ENCODE assay signal across 14 cellular contexts in genomic region chr14:62076825-62077660, GRCh38.
DNase-seq lines count a peak whose midpoint lies in the region; ATAC-seq and TF ChIP-seq lines count a peak whose summit lies in the region.
"Had no signal": no experiment of that assay in that cellular context is flagged by ENCODE, and none has a peak within 500 bp of the region (broad histone marks: within the 10 kb centered on the region; RNA-seq: fewer than 3 reads in every experiment).

No MANE protein-coding gene starts in this region.

- H3K9me2 ChIP-seq in Loucy (replicated peaks; ENCODE audit: low read depth, low read length): no peaks in the 10 kb centered on the region

- H3K4me1 ChIP-seq in Loucy (ENCODE audit: insufficient read depth, low read length, poor library complexity, severe bottlenecking): peaks cover 30% of the 10 kb centered on the region

- no peaks in the 10 kb centered on the region for H3K79me2 ChIP-seq in Loucy (ENCODE audit: insufficient read depth, low read length)

- no peaks in the 10 kb centered on the region for H3K36me3 ChIP-seq in Loucy (ENCODE audit: insufficient read depth, low read length)

- peak overlapping the region; percentile 53 for H3K9ac ChIP-seq in Loucy (ENCODE audit: low read depth, low read length, poor library complexity, severe bottlenecking)

- peak overlapping the region; percentile 54; the same call in 1 of the 2 replicates for H2AFZ ChIP-seq in Loucy (ENCODE audit: low read length)

- H3K9me3 ChIP-seq in Loucy (ENCODE audit: insufficient read depth, low read depth, low read length): no peaks in the 10 kb centered on the region

- no peaks in the 10 kb centered on the region for H3K36me3 Mint-ChIP-seq in activated CD4-positive, alpha-beta T cell treated with anti-CD3 and anti-CD28 coated beads, Interleukin-2, amount 10 ng/mL, durations not matched to agents 24 days and 14 days (ENCODE audit: low read depth)
- H3K36me3 Mint-ChIP-seq in activated B cell treated with CpG ODN at 0.5 μM for 24 hours (ENCODE audit: low read depth): no peaks in the 10 kb centered on the region
- H3K36me3 Mint-ChIP-seq in progenitor cell of endocrine pancreas (ENCODE audit: insufficient read depth): no peaks in the 10 kb centered on the region
- no peaks in the 10 kb centered on the region for H3K36me3 Mint-ChIP-seq in stimulated activated naive B cell treated with anti-CD40 and anti-IgM and Interleukin-4, amounts not matched to agents 10 μg/mL and 1 μg/mL and 100 μg/mL, for 72 hours

- H3K4me2 ChIP-seq in Loucy (ENCODE audit: low read depth, low read length, poor library complexity, severe bottlenecking): peak overlapping the region; percentile 82

- H4K20me1 ChIP-seq in Loucy (ENCODE audit: insufficient read depth, low read length, poor library complexity, severe bottlenecking): no peaks in the 10 kb centered on the region

- H3K9me3 Mint-ChIP-seq in activated CD4-positive, alpha-beta T cell treated with anti-CD3 and anti-CD28 coated beads, Interleukin-2, amount 10 ng/mL, durations not matched to agents 24 days and 14 days: no peaks in the 10 kb centered on the region
- H3K9me3 Mint-ChIP-seq in activated B cell treated with CpG ODN at 0.5 μM for 24 hours (no peaks in the 10 kb centered on the region), progenitor cell of endocrine pancreas (ENCODE audit: low read depth) (no peaks in the 10 kb centered on the region)
- no peaks in the 10 kb centered on the region for H3K9me3 Mint-ChIP-seq in stimulated activated naive B cell treated with anti-CD40 and anti-IgM and Interleukin-4, amounts not matched to agents 10 μg/mL and 1 μg/mL and 100 μg/mL, for 72 hours

- no peak for TF ChIP-seq CTCF in Loucy (conservative IDR thresholded peaks at IDR 0.05; ENCODE audit: low read length)
- no peak for TF ChIP-seq CTCF in activated B cell treated with CpG ODN at 0.5 μM for 24 hours (IDR thresholded peaks at IDR 0.05)
- TF ChIP-seq CTCF in progenitor cell of endocrine pancreas (IDR thresholded peaks at IDR 0.05; ENCODE audit: unreplicated experiment): no peak

- H3K27me3 Mint-ChIP-seq in activated CD4-positive, alpha-beta T cell treated with anti-CD3 and anti-CD28 coated beads, Interleukin-2, amount 10 ng/mL, durations not matched to agents 24 days and 14 days: peaks cover 9% of the 10 kb centered on the region
- H3K27me3 Mint-ChIP-seq in activated B cell treated with CpG ODN at 0.5 μM for 24 hours (no peaks in the 10 kb centered on the region), progenitor cell of endocrine pancreas (peaks cover 58% of the 10 kb centered on the region)
- H3K27me3 Mint-ChIP-seq in stimulated activated naive B cell treated with anti-CD40 and anti-IgM and Interleukin-4, amounts not matched to agents 10 μg/mL and 1 μg/mL and 100 μg/mL, for 72 hours: no peaks in the 10 kb centered on the region

- H3K27ac Mint-ChIP-seq in activated CD4-positive, alpha-beta T cell treated with anti-CD3 and anti-CD28 coated beads, Interleukin-2, amount 10 ng/mL, durations not matched to agents 24 days and 14 days: no peak overlapping the region
- H3K27ac Mint-ChIP-seq in activated B cell treated with CpG ODN at 0.5 μM for 24 hours (peak overlapping the region; percentile 94), progenitor cell of endocrine pancreas (peak overlapping the region; percentile 78)
- no peak overlapping the region for H3K27ac Mint-ChIP-seq in stimulated activated naive B cell treated with anti-CD40 and anti-IgM and Interleukin-4, amounts not matched to agents 10 μg/mL and 1 μg/mL and 100 μg/mL, for 72 hours

- H3K4me3 ChIP-seq in Loucy (ENCODE audit: low read length, poor library complexity, severe bottlenecking): peak overlapping the region; percentile 64

- peak; percentile 40 for DNase-seq in activated CD4-positive, alpha-beta T cell treated with anti-CD3 and anti-CD28 coated beads, Interleukin-2, amount 10 ng/mL, durations not matched to agents 24 days and 14 days
- DNase-seq in activated CD4-positive, alpha-beta T cell treated with anti-CD3 and anti-CD28 coated beads, Interleukin-2, amount 50 U/mL, for 1 hour: no peak
- DNase-seq in activated B cell treated with CpG ODN at 0.5 μM for 24 hours: no peak
- no peak for DNase-seq in progenitor cell of endocrine pancreas (ENCODE audit: low spot score, unreplicated experiment)
- DNase-seq in stimulated activated naive B cell treated with anti-CD40 and anti-IgM and Interleukin-4, amounts not matched to agents 10 μg/mL and 1 μg/mL and 100 μg/mL, for 72 hours: no peak
- DNase-seq in AG08396 (ENCODE audit: low spot score): no peak
- DNase-seq: activated CD4-positive, alpha-beta T cell treated with anti-CD3 and anti-CD28 coated beads, Interleukin-2, amount 50 U/mL, for 4 hours; EL; mesenchymal stem cell; NCI-H187 treated with DMSO at 0.1 percent for 48 hours; NCI-H510A treated with DMSO at 0.1 percent for 48 hours had no signal

- POLR2A ChIA-PET in activated B cell treated with CpG ODN at 0.5 μM for 24 hours (lab: Charles Lee): interaction anchor here (0.6 to 2.5 kb wide), 10 partner anchors 13 to 1263 kb away, joined by 3 to 10 read pairs (median 3); no protein-coding TSS in a partner anchor

- no peaks in the 10 kb centered on the region for H3F3A ChIP-seq in Loucy (ENCODE audit: low read depth)

- CTCF ChIA-PET in activated B cell treated with CpG ODN at 0.5 μM for 24 hours (lab: Charles Lee): interaction anchor here (1.0 to 1.8 kb wide), 4 partner anchors 38 to 50 kb away, joined by 3 to 8 read pairs (median 6); no protein-coding TSS in a partner anchor

- intact Hi-C loops in activated CD4-positive, alpha-beta T cell treated with anti-CD3 and anti-CD28 coated beads, Interleukin-2, amount 10 ng/mL, durations not matched to agents 24 days and 14 days (cut with micrococcal nuclease): no loop called here
- intact Hi-C loops in activated B cell treated with CpG ODN at 0.5 μM for 24 hours (cut with micrococcal nuclease): loop anchor here (5.0 kb wide), 2 partner anchors 415 to 600 kb away; no protein-coding TSS in a partner anchor

- ATAC-seq in activated B cell treated with CpG ODN at 0.5 μM for 24 hours (ENCODE audit: low read depth) (no peak), HG03571 (IDR thresholded peaks at IDR 0.05; ENCODE audit: unreplicated experiment) (no peak)
- ATAC-seq in stimulated activated naive B cell treated with anti-CD40 and anti-IgM and Interleukin-4, amounts not matched to agents 10 μg/mL and 1 μg/mL and 100 μg/mL, for 72 hours (replicated peaks): no peak
- ATAC-seq: Panc1 had no signal

- H3K4me3 Mint-ChIP-seq in activated CD4-positive, alpha-beta T cell treated with anti-CD3 and anti-CD28 coated beads, Interleukin-2, amount 10 ng/mL, durations not matched to agents 24 days and 14 days: no peak overlapping the region
- H3K4me3 Mint-ChIP-seq in activated B cell treated with CpG ODN at 0.5 μM for 24 hours (peak overlapping the region; percentile 51), progenitor cell of endocrine pancreas (ENCODE audit: low read depth) (no peak overlapping the region)
- H3K4me3 Mint-ChIP-seq in stimulated activated naive B cell treated with anti-CD40 and anti-IgM and Interleukin-4, amounts not matched to agents 10 μg/mL and 1 μg/mL and 100 μg/mL, for 72 hours: no peak overlapping the region

- no peaks in the 10 kb centered on the region for H3K27me3 ChIP-seq in Loucy (ENCODE audit: insufficient read depth, low read length, poor library complexity, severe bottlenecking)

- peaks cover 11% of the 10 kb centered on the region for H3K4me1 Mint-ChIP-seq in activated CD4-positive, alpha-beta T cell treated with anti-CD3 and anti-CD28 coated beads, Interleukin-2, amount 10 ng/mL, durations not matched to agents 24 days and 14 days
- H3K4me1 Mint-ChIP-seq in activated B cell treated with CpG ODN at 0.5 μM for 24 hours: peaks cover 57% of the 10 kb centered on the region
- peaks cover 11% of the 10 kb centered on the region for H3K4me1 Mint-ChIP-seq in progenitor cell of endocrine pancreas (ENCODE audit: low read depth)
- peaks cover 46 to 57% of the 10 kb centered on the region in 2 donors for H3K4me1 Mint-ChIP-seq in stimulated activated naive B cell treated with anti-CD40 and anti-IgM and Interleukin-4, amounts not matched to agents 10 μg/mL and 1 μg/mL and 100 μg/mL, for 72 hours

Comparison
In these comparisons a context has a peak if more than half of its experiments do, and no peak if none do; other contexts are left out.
1. H3K27ac Mint-ChIP-seq: peak in activated B cell treated with CpG ODN at 0.5 μM for 24 hours (single experiment) and progenitor cell of endocrine pancreas (single experiment); none in activated CD4-positive, alpha-beta T cell treated with anti-CD3 and anti-CD28 coated beads, Interleukin-2, amount 10 ng/mL, durations not matched to agents 24 days and 14 days (single experiment) and stimulated activated naive B cell treated with anti-CD40 and anti-IgM and Interleukin-4, amounts not matched to agents 10 μg/mL and 1 μg/mL and 100 μg/mL, for 72 hours (single experiment).